ENCODE assay signal across 13 cellular contexts in genomic region chr5:137699291-137700281, GRCh38. TPM values are rescaled to one million over a fixed set of nuclear protein-coding genes. Genes with fewer than 3 reads are reported as not detected.
A peak's percentile ranks its signal among the peaks of the same experiment; 100 is the strongest.
DNase-seq lines count a peak whose midpoint lies in the region; ATAC-seq and TF ChIP-seq lines count a peak whose summit lies in the region.
"Had no signal": no experiment of that assay in that cellular context is flagged by ENCODE, and none has a peak within 500 bp of the region (broad histone marks: within the 10 kb centered on the region; RNA-seq: fewer than 3 reads in every experiment).

No MANE protein-coding gene starts in this region.

- peaks cover 0 to 2% (median 0%) of the 10 kb centered on the region in 8 donors for H3K9me3 Mint-ChIP-seq in CD4-positive, alpha-beta memory T cell
- no peaks in the 10 kb centered on the region for H3K9me3 Mint-ChIP-seq in T-cell

- H3K27ac Mint-ChIP-seq in CD4-positive, alpha-beta memory T cell: peak overlapping the region in 6 of 7 donors; percentile 0 to 67 (median 48)
- H3K27ac Mint-ChIP-seq in T-cell: peak overlapping the region; percentile 9 to 36

- peaks cover 27 to 58% (median 41%) of the 10 kb centered on the region in 4 donors for H3K4me1 Mint-ChIP-seq in CD4-positive, alpha-beta memory T cell
- H3K4me1 Mint-ChIP-seq in T-cell: peaks cover 46 to 48% (median 47%) of the 10 kb centered on the region in 3 donors

- H3K36me3 ChIP-seq in CD4-positive, alpha-beta memory T cell (ENCODE audit: insufficient read depth, low read length): no peaks in the 10 kb centered on the region
- H3K36me3 ChIP-seq: upper lobe of left lung had no signal

- H3K27me3 Mint-ChIP-seq in CD4-positive, alpha-beta memory T cell: no peaks in the 10 kb centered on the region
- no peaks in the 10 kb centered on the region for H3K27me3 Mint-ChIP-seq in T-cell

- H3K27me3 ChIP-seq in CD4-positive, alpha-beta memory T cell (ENCODE audit: insufficient read depth, low read length): no peaks in the 10 kb centered on the region
- H3K27me3 ChIP-seq: upper lobe of left lung had no signal

- peaks cover 18 to 34% of the 10 kb centered on the region in 2 donors for H3K36me3 Mint-ChIP-seq in CD4-positive, alpha-beta memory T cell
- H3K36me3 Mint-ChIP-seq in T-cell: peaks cover 39% of the 10 kb centered on the region

- peaks cover 34% of the 10 kb centered on the region for H3K4me1 ChIP-seq in CD4-positive, alpha-beta memory T cell (ENCODE audit: insufficient read depth, low read length)

- no peaks in the 10 kb centered on the region for H3K9me3 ChIP-seq in CD4-positive, alpha-beta memory T cell (ENCODE audit: control insufficient read depth in 1 of 2, low read length in 2 of 2)
- H3K9me3 ChIP-seq: upper lobe of left lung had no signal

- no peak overlapping the region for H3K27ac ChIP-seq in CD4-positive, alpha-beta memory T cell (ENCODE audit: low read depth, low read length)
- H3K27ac ChIP-seq: upper lobe of left lung had no signal

- DNase-seq in CD4-positive, alpha-beta memory T cell: no peak
- DNase-seq in T-cell (no peak), fibroblast of villous mesenchyme (ENCODE audit: low read depth) (peak; percentile 35), occipital lobe (lab: John Stamatoyannopoulos, UW) (peak; percentile 38), DMS53 (lab: John Stamatoyannopoulos, UW) (no peak), NCI-H82 treated with DMSO at 0.1 percent for 48 hours (lab: John Stamatoyannopoulos, UW; ENCODE audit: unreplicated experiment) (no peak)
- DNase-seq: activated naive CD4-positive, alpha-beta T cell; NCI-H510A; PC-3; stimulated activated CD4-positive, alpha-beta T cell treated with anti-CD3 and anti-CD28 coated beads, Interleukin-4, amount 100 ng/mL, for 1 hour; upper lobe of left lung had no signal

- CTCF ChIA-PET in CD4-positive, alpha-beta memory T cell (lab: Charles Lee; ENCODE audit: partially characterized antibody): interaction anchor here (1.3 to 11.4 kb wide), 3 partner anchors 13 to 39 kb away, joined by 4 to 186 read pairs (median 23); partner anchors contain the start of gene KLHL3
- CTCF ChIA-PET in T-cell (lab: Charles Lee): interaction anchor here (0.5 to 1.0 kb wide), 4 partner anchors 12 to 78 kb away, joined by 3 to 6 read pairs (median 4); no protein-coding TSS in a partner anchor

- no peak for ATAC-seq in T-cell (replicated peaks in 1 of 4)
- no peak for ATAC-seq in HG03039 (IDR thresholded peaks at IDR 0.05; ENCODE audit: unreplicated experiment)
- no peak for ATAC-seq in GM21390 (IDR thresholded peaks at IDR 0.05; ENCODE audit: unreplicated experiment)
- ATAC-seq: PC-3 had no signal

- H3K4me3 Mint-ChIP-seq in CD4-positive, alpha-beta memory T cell: no peak overlapping the region
- H3K4me3 Mint-ChIP-seq in T-cell: no peak overlapping the region

- intact Hi-C loops in CD4-positive, alpha-beta memory T cell (cut with micrococcal nuclease): no loop called here

- TF ChIP-seq CTCF in fibroblast of villous mesenchyme (IDR thresholded peaks at IDR 0.05; ENCODE audit: insufficient read depth, low read depth, low read length): no peak

- H3K4me3 ChIP-seq in CD4-positive, alpha-beta memory T cell (ENCODE audit: low read length in 2 of 2): no peak overlapping the region
- H3K4me3 ChIP-seq in fibroblast of villous mesenchyme (ENCODE audit: low read depth, low read length): no peak overlapping the region
- H3K4me3 ChIP-seq: upper lobe of left lung had no signal

- POLR2A ChIA-PET in CD4-positive, alpha-beta memory T cell (lab: Charles Lee; ENCODE audit: partially characterized antibody): interaction anchor here (1.3 to 6.6 kb wide), 4 partner anchors 22 to 55 kb away, joined by 3 to 64 read pairs (median 26); partner anchors contain the start of genes HNRNPA0 and KLHL3
- POLR2A ChIA-PET in T-cell (lab: Charles Lee): no interaction called here

RNA-seq across cellular contexts. Expression of gene KLHL3, which starts 36.3 kb away (rescaled TPM):
- total RNA-seq in CD4-positive, alpha-beta memory T cell: 10 to 100 TPM; 22.0 to 25.9 TPM
- polyA plus RNA-seq in CD4-positive, alpha-beta memory T cell: 1 to 10 TPM; 2.2 to 3.1 TPM
- total RNA-seq in T-cell (10 to 100 TPM; 15.1 to 28.0 (median 26.5) TPM), fibroblast of villous mesenchyme (1.9 and 3.0 TPM in 2 replicates), occipital lobe (8.7 TPM)

RNA-seq across cellular contexts. Expression of gene HNRNPA0, which starts 54.6 kb away (rescaled TPM):
- 10 to 100 TPM; 30.5 to 30.7 TPM for total RNA-seq in CD4-positive, alpha-beta memory T cell
- 10 to 100 TPM in 1 of 2 donors, 1 to 10 TPM in 1; 8.6 to 19.3 TPM for polyA plus RNA-seq in CD4-positive, alpha-beta memory T cell
- total RNA-seq in T-cell (10 to 100 TPM; 30.3 to 41.4 (median 32.7) TPM), fibroblast of villous mesenchyme (16.8 and 18.1 TPM in 2 replicates), occipital lobe (53.7 TPM)

Comparison
In these comparisons a context has a peak if more than half of its experiments do, and no peak if none do; other contexts are left out.
1. DNase-seq: peak in fibroblast of villous mesenchyme (single experiment) and occipital lobe (single experiment); none in CD4-positive, alpha-beta memory T cell (0 of 5), T-cell (0 of 34), DMS53 (single experiment) and NCI-H82 treated with DMSO at 0.1 percent for 48 hours (single experiment).